In genomic region chr20:50311308-50312001, GRCh38 we compare ENCODE assay signal across 17 cellular contexts.
A peak's percentile ranks its signal among the peaks of the same experiment; 100 is the strongest.
DNase-seq lines count a peak whose midpoint lies in the region; ATAC-seq, FAIRE-seq and TF ChIP-seq lines count a peak whose summit lies in the region.
"Had no signal": no experiment of that assay in that cellular context is flagged by ENCODE, and none has a peak within 500 bp of the region (broad histone marks: within the 10 kb centered on the region; RNA-seq: fewer than 3 reads in every experiment).

No MANE protein-coding gene starts in this region.

- H3K27me3 ChIP-seq in H9 (ENCODE audit: insufficient read depth, low read length): no peaks in the 10 kb centered on the region
- H3K27me3 ChIP-seq in astrocyte (ENCODE audit: insufficient read depth, low read length): no peaks in the 10 kb centered on the region
- no peaks in the 10 kb centered on the region for H3K27me3 ChIP-seq in right lobe of liver
- peaks cover 0 to 17% (median 0%) of the 10 kb centered on the region in 7 donors for H3K27me3 ChIP-seq in spleen (replicated peaks in 1 of 7)

- H3K4me1 Mint-ChIP-seq in H9 (peaks cover 5 to 24% of the 10 kb centered on the region in 2 experiments), astrocyte (ENCODE audit: low read depth, unreplicated experiment) (peaks cover 7% of the 10 kb centered on the region)
- peaks cover 0 to 6% (median 0%) of the 10 kb centered on the region in 4 donors for H3K4me1 Mint-ChIP-seq in naive thymus-derived CD8-positive, alpha-beta T cell

- intact Hi-C loops in right lobe of liver (cut with DNase I) (loop anchor here (10.0 kb wide), 2 partner anchors 53 to 63 kb away; no protein-coding TSS in a partner anchor), spleen (cut with DNase I; ENCODE audit: low total_unique reads) (no loop called here)

- no CpG with 5 or more reads among the region's 12 CpGs for WGBS in H9 (ENCODE audit: extremely low coverage, insufficient read length, low lambda C conversion rate)
- 64% methylated on average over 6 of the region's 12 CpGs for WGBS in right lobe of liver (ENCODE audit: insufficient coverage, low coverage, low lambda C conversion rate, missing lambda C conversion rate)
- 75 to 93% (median 85%) methylated on average over 12 of the region's 12 CpGs for WGBS in spleen, 5 donors

- POLR2A ChIA-PET in naive thymus-derived CD8-positive, alpha-beta T cell (lab: Charles Lee): no interaction called here

- H3K27ac ChIP-seq in H9 (ENCODE audit: insufficient read length, low read depth, low read length) (no peak overlapping the region), astrocyte (ENCODE audit: low read depth, low read length) (no peak overlapping the region), right lobe of liver (peak overlapping the region in 2 of 3 donors; percentile 48 to 75), spleen (peak overlapping the region in 6 of 8 donors; percentile 7 to 89 (median 83))

- H3K9ac ChIP-seq in H9 (ENCODE audit: extremely low read depth, insufficient read length, low read length): no peak overlapping the region
- H3K9ac ChIP-seq in astrocyte (ENCODE audit: low read length): no peak overlapping the region

- H4K20me1 ChIP-seq in H9 (ENCODE audit: control insufficient read depth, insufficient read depth, insufficient read length): no peaks in the 10 kb centered on the region
- H4K20me1 ChIP-seq in astrocyte (ENCODE audit: insufficient read depth, low read length): no peaks in the 10 kb centered on the region

- H2BK20ac ChIP-seq in H9 (ENCODE audit: low read depth, low read length, poor library complexity, severe bottlenecking): no peak overlapping the region

- ATAC-seq in right lobe of liver: no peak
- ATAC-seq in GM19351 (IDR thresholded peaks at IDR 0.05; ENCODE audit: unreplicated experiment): no peak
- ATAC-seq in naive thymus-derived CD8-positive, alpha-beta T cell: no peak
- ATAC-seq: CD8-positive, alpha-beta T cell had no signal

- H3K23ac ChIP-seq in H9 (ENCODE audit: insufficient read length, low read depth, low read length): no peak overlapping the region

- no peak overlapping the region for H3T11ph ChIP-seq in H9 (ENCODE audit: low read length)

- no peak overlapping the region for H4K5ac ChIP-seq in H9 (ENCODE audit: insufficient read length, low read depth, low read length)

- H3K36me3 ChIP-seq in astrocyte (ENCODE audit: insufficient read depth, low read length) (no peaks in the 10 kb centered on the region), right lobe of liver (no peaks in the 10 kb centered on the region), spleen (no peaks in the 10 kb centered on the region)

- no peak overlapping the region for H2AFZ ChIP-seq in H9 (ENCODE audit: low read length)
- H2AFZ ChIP-seq in astrocyte (ENCODE audit: low read depth, low read length): no peak overlapping the region

- no peak overlapping the region for H3K4ac ChIP-seq in H9 (ENCODE audit: low read depth, low read length)

- TF ChIP-seq CTCF in H9 (conservative IDR thresholded peaks at IDR 0.05) (no peak), astrocyte (IDR thresholded peaks at IDR 0.05; ENCODE audit: insufficient read depth, low read depth, low read length) (no peak), right lobe of liver (IDR thresholded peaks at IDR 0.05) (no peak), spleen (IDR thresholded peaks at IDR 0.05 in 8 of 11, conservative IDR thresholded peaks at IDR 0.05 in 3 of 11) (no peak)

- H3K14ac ChIP-seq in H9 (ENCODE audit: insufficient read depth, low read length): no peak overlapping the region

- no peaks in the 10 kb centered on the region for H3K79me1 ChIP-seq in H9 (ENCODE audit: insufficient read depth, low read depth, low read length, poor library complexity, severe bottlenecking)

- no peak overlapping the region for H2AK5ac ChIP-seq in H9 (ENCODE audit: insufficient read length, low read length)

- DNase-seq in H9 (no peak), astrocyte (ENCODE audit: low read depth) (peak; percentile 63), right lobe of liver (no peak), spleen (peak; percentile 54), cortex of kidney (lab: John Stamatoyannopoulos, UW) (no peak), HUDEP-2 (lab: John Stamatoyannopoulos, UW; ENCODE audit: unreplicated experiment in 76 of 76) (no peak)
- no peak for DNase-seq in naive thymus-derived CD8-positive, alpha-beta T cell
- DNase-seq: CD8-positive, alpha-beta T cell; DND-41; foreskin melanocyte; H7; NCI-H345; stimulated activated naive CD4-positive, alpha-beta T cell had no signal

- H3K79me2 ChIP-seq in H9 (ENCODE audit: insufficient read depth, low read length) (no peaks in the 10 kb centered on the region), astrocyte (ENCODE audit: insufficient read depth, low read length) (no peaks in the 10 kb centered on the region)

- H2BK15ac ChIP-seq in H9 (ENCODE audit: low read depth, low read length): no peak overlapping the region

- no peak overlapping the region for H4K91ac ChIP-seq in H9 (ENCODE audit: insufficient read length, low read depth, low read length)

- TF ChIP-seq POLR2A in right lobe of liver (IDR thresholded peaks at IDR 0.05): no peak
- no peak for TF ChIP-seq POLR2A in spleen (IDR thresholded peaks at IDR 0.05)

- H3K18ac ChIP-seq in H9 (ENCODE audit: insufficient read length, low read depth, low read length): no peak overlapping the region

- H3K4me3 ChIP-seq in astrocyte (ENCODE audit: insufficient read depth, low read depth, low read length): no peak overlapping the region
- H3K4me3 ChIP-seq in right lobe of liver: no peak overlapping the region
- H3K4me3 ChIP-seq in spleen: no peak overlapping the region

- H3K4me1 ChIP-seq in H9 (ENCODE audit: insufficient read depth, low read length): peaks cover under 1% of the 10 kb centered on the region; the same call in 1 of the 2 replicates
- H3K4me1 ChIP-seq in astrocyte (ENCODE audit: insufficient read depth, low read length): peaks cover 29% of the 10 kb centered on the region
- peaks cover 0 to 52% (median 22%) of the 10 kb centered on the region in 4 donors for H3K4me1 ChIP-seq in right lobe of liver
- peaks cover 0 to 51% (median 23%) of the 10 kb centered on the region in 6 donors for H3K4me1 ChIP-seq in spleen

- no peak overlapping the region for H3K56ac ChIP-seq in H9 (ENCODE audit: insufficient read length, low read depth, low read length)

- H2BK12ac ChIP-seq in H9 (ENCODE audit: insufficient read length, low read depth, low read length): no peak overlapping the region

- H3K27me3 Mint-ChIP-seq in H9 (ENCODE audit: low read depth) (peaks cover 3% of the 10 kb centered on the region; the same call in 1 of the 2 replicates), astrocyte (ENCODE audit: low read depth, unreplicated experiment) (peaks cover 24% of the 10 kb centered on the region)
- peaks cover 2 to 8% (median 4%) of the 10 kb centered on the region in 5 donors for H3K27me3 Mint-ChIP-seq in naive thymus-derived CD8-positive, alpha-beta T cell

- peak overlapping the region in 2 of 3 experiments; percentile 32 to 35; a peak in 2 of 7 replicates for H3K27ac Mint-ChIP-seq in H9
- H3K27ac Mint-ChIP-seq in astrocyte (ENCODE audit: unreplicated experiment): no peak overlapping the region
- H3K27ac Mint-ChIP-seq in naive thymus-derived CD8-positive, alpha-beta T cell: peak overlapping the region in 1 of 10 donors; percentile 68
- H3K27ac Mint-ChIP-seq: activated CD8-positive, alpha-beta memory T cell treated with anti-CD3 and anti-CD28 coated beads, Interleukin-2, amount 10 ng/mL, durations not matched to agents 7 days and 5 days; CD8-positive, alpha-beta T cell; T-helper 2 cell treated with Interferon-gamma antibody and Interleukin-4, amounts not matched to agents 5 μg/mL and 100 μg/mL, for 36 hours had no signal

- H3K4me2 ChIP-seq in H9 (ENCODE audit: insufficient read depth, insufficient read length, low read length) (no peak overlapping the region), astrocyte (ENCODE audit: low read length) (no peak overlapping the region)

- H3K9me3 Mint-ChIP-seq in H9 (no peaks in the 10 kb centered on the region; a peak in 1 of 5 replicates), astrocyte (ENCODE audit: unreplicated experiment) (no peaks in the 10 kb centered on the region)
- peaks cover 0 to 3% (median 0%) of the 10 kb centered on the region in 9 donors for H3K9me3 Mint-ChIP-seq in naive thymus-derived CD8-positive, alpha-beta T cell
- H3K9me3 Mint-ChIP-seq: T-helper 2 cell treated with Interferon-gamma antibody and Interleukin-4, amounts not matched to agents 5 μg/mL and 100 μg/mL, for 36 hours had no signal

- H3K23me2 ChIP-seq in H9 (ENCODE audit: insufficient read length, low read depth, low read length, poor library complexity, severe bottlenecking): no peaks in the 10 kb centered on the region

- FAIRE-seq in astrocyte (lab: Jason Lieb, UNC): no peak
- FAIRE-seq: GM18507 had no signal

- H3K4me3 Mint-ChIP-seq in H9: no peak overlapping the region
- H3K4me3 Mint-ChIP-seq in astrocyte (ENCODE audit: unreplicated experiment): no peak overlapping the region
- H3K4me3 Mint-ChIP-seq in naive thymus-derived CD8-positive, alpha-beta T cell: no peak overlapping the region
- H3K4me3 Mint-ChIP-seq: activated CD8-positive, alpha-beta memory T cell treated with anti-CD3 and anti-CD28 coated beads, Interleukin-2, amount 10 ng/mL, durations not matched to agents 7 days and 5 days; CD8-positive, alpha-beta T cell; T-helper 2 cell treated with Interferon-gamma antibody and Interleukin-4, amounts not matched to agents 5 μg/mL and 100 μg/mL, for 36 hours had no signal

- H2BK120ac ChIP-seq in H9 (ENCODE audit: low read depth, low read length, poor library complexity, severe bottlenecking): no peak overlapping the region

- H3K9me3 ChIP-seq in H9 (ENCODE audit: control insufficient read depth, low read depth, low read length): no peaks in the 10 kb centered on the region
- H3K9me3 ChIP-seq in astrocyte (ENCODE audit: insufficient read depth, low read depth, low read length): no peaks in the 10 kb centered on the region
- no peaks in the 10 kb centered on the region for H3K9me3 ChIP-seq in right lobe of liver
- no peaks in the 10 kb centered on the region for H3K9me3 ChIP-seq in spleen

- H3K36me3 Mint-ChIP-seq in H9 (ENCODE audit: insufficient read depth in 1 of 3, low read depth in 3 of 3) (no peaks in the 10 kb centered on the region), astrocyte (ENCODE audit: low read depth, unreplicated experiment) (no peaks in the 10 kb centered on the region)
- no peaks in the 10 kb centered on the region for H3K36me3 Mint-ChIP-seq in naive thymus-derived CD8-positive, alpha-beta T cell
- H3K36me3 Mint-ChIP-seq: CD8-positive, alpha-beta T cell had no signal

- H4K8ac ChIP-seq in H9 (replicated peaks; ENCODE audit: insufficient read length, low read depth, low read length): no peak overlapping the region

- no peak overlapping the region for H2BK5ac ChIP-seq in H9 (ENCODE audit: insufficient read length, low read length)

Comparison
In these comparisons a context has a peak if more than half of its experiments do, and no peak if none do; other contexts are left out.
1. DNase-seq: peak in astrocyte (single experiment) and spleen (single experiment); none in H9 (single experiment), right lobe of liver (0 of 3), cortex of kidney (single experiment), HUDEP-2 (0 of 76) and naive thymus-derived CD8-positive, alpha-beta T cell (0 of 10).
2. H3K27ac ChIP-seq: peak in right lobe of liver (2 of 3) and spleen (6 of 8); none in H9 (single experiment) and astrocyte (single experiment).